Comparison of ENCODE assay signal across 8 cellular contexts in the genomic region with DNA sequence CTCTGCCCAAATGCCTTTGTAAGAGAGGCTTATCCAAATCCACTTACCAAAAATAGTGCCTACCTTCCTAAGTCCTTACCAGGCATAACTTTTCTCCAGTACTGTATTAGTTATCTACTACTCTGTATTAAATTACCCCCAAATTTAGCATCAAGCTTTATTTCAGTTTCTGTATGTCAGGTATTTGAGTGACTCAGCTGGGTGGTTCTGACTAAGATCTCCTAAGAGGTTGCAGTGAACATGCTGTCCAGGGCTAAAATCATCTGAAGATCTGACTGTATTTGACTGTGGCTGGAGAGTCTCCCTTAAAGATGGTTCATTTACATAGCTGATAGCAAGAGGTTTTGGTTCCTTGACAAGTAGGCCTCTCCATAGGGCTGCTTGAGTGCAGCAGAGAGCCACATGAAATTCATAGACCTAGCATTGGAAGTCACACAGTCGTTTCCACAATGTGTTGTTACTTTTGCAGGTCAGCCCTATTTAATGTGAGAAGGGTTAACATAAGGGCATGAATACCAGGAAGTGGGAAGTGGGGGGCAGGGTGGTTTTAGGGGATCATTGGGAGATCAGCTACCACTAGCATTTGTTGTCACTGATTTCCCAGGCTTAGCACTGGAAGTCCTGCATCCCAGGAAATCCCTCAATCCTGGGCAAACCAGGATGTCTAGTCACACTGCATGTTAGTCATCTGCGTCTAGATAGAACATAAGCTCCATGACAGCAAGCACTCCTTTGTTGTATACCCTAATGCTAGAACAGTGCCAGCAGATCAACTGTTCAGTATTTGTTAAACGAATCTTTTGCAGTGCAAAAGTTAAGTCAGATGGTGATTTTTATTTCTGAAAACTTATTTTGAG. TPM values are rescaled to one million over a fixed set of nuclear protein-coding genes. Genes with fewer than 3 reads are reported as not detected.
DNase-seq lines count a peak whose midpoint lies in the region; ATAC-seq, FAIRE-seq and TF ChIP-seq lines count a peak whose summit lies in the region.

No MANE protein-coding gene starts in this region.

- H3K4me3 ChIP-seq in HUES6 (ENCODE audit: low read depth, low read length) = peak overlapping the region; percentile 92; the same call in 1 of the 2 replicates
- peak overlapping the region; percentile 95 for H3K4me3 ChIP-seq in GM12878
- H3K4me3 ChIP-seq in HAP-1 = no peak overlapping the region

- peaks cover 11% of the 10 kb centered on the region for H3K4me1 ChIP-seq in HUES6 (ENCODE audit: control insufficient read depth, insufficient read depth, low read length)
- H3K4me1 ChIP-seq in GM12878 (ENCODE audit: control insufficient read depth, insufficient read depth, low read length) = peaks cover 24% of the 10 kb centered on the region
- H3K4me1 ChIP-seq in HAP-1 = peaks cover 9% of the 10 kb centered on the region

- H3K36me3 ChIP-seq in HUES6 (ENCODE audit: control insufficient read depth, insufficient read depth, low read length) = peaks cover 9% of the 10 kb centered on the region
- peaks cover under 1 to 10% of the 10 kb centered on the region in 2 experiments for H3K36me3 ChIP-seq in GM12878 (ENCODE audit: control insufficient read depth in 2 of 2, insufficient read depth in 2 of 2, low read length in 1 of 2)
- peaks cover 14% of the 10 kb centered on the region for H3K36me3 ChIP-seq in HAP-1 (replicated peaks)

- in situ Hi-C loops in GM12878 (cut with MboI) (loop anchor here (25.0 kb wide), 1 partner anchor 1755 kb away; no protein-coding TSS in a partner anchor), HAP-1 (cut with MboI; ENCODE audit: low sequenced_read_pairs) (loop anchor here (25.0 kb wide), 1 partner anchor 745 kb away; the partner anchor contains the start of gene BASP1)

- WGBS in GM12878 (ENCODE audit: insufficient coverage, insufficient replicate concordance, low lambda C conversion rate, missing lambda C conversion rate) = 14% methylated on average over 3 of the region's 3 CpGs

- peak overlapping the region; percentile 96 for H3K4me2 ChIP-seq in GM12878 (ENCODE audit: control insufficient read depth, insufficient read depth)

- TF ChIP-seq RAD21 in GM12878 (IDR thresholded peaks at IDR 0.05; ENCODE audit: insufficient read depth, low read depth, low read length) = no peak

- no peaks in the 10 kb centered on the region; the same call in 1 of the 2 replicates for H4K20me1 ChIP-seq in GM12878 (ENCODE audit: control insufficient read depth, insufficient read depth)

- no peaks in the 10 kb centered on the region for H3K27me3 ChIP-seq in HUES6 (ENCODE audit: control insufficient read depth, insufficient read depth, low read length)
- no peaks in the 10 kb centered on the region for H3K27me3 ChIP-seq in GM12878 (replicated peaks in 1 of 2; ENCODE audit: control insufficient read depth in 2 of 2, insufficient read depth in 2 of 2, low read length in 1 of 2)
- no peaks in the 10 kb centered on the region for H3K27me3 ChIP-seq in HAP-1 (ENCODE audit: low read depth)

- H3K27ac ChIP-seq in HUES6 (ENCODE audit: low read depth, low read length) = no peak overlapping the region
- H3K27ac ChIP-seq in GM12878 (ENCODE audit: control insufficient read depth, insufficient read depth) = peak overlapping the region; percentile 94

- intact Hi-C loops in GM12878 (cut with micrococcal nuclease; ENCODE audit: unreplicated experiment) = loop anchor here (5.0 kb wide), 1 partner anchor 400 kb away; no protein-coding TSS in a partner anchor

- H3K9me3 ChIP-seq in HUES6 (ENCODE audit: control insufficient read depth, insufficient read depth, low read depth, low read length) (no peaks in the 10 kb centered on the region), GM12878 (replicated peaks; ENCODE audit: control insufficient read depth, insufficient read depth, low read length) (no peaks in the 10 kb centered on the region; the same call in 2 of the 3 replicates), HAP-1 (no peaks in the 10 kb centered on the region)

- POLR2A ChIA-PET in GM12878 (lab: Charles Lee) = interaction anchor here (1.4 kb wide), 1 partner anchor 11 kb away, joined by 4 read pairs; no protein-coding TSS in a partner anchor

- peak; percentile 66 for ATAC-seq in GM21576 (IDR thresholded peaks at IDR 0.05; ENCODE audit: unreplicated experiment)
- ATAC-seq in GM12878 = peak; percentile 71

- no peak for TF ChIP-seq CTCF in GM12878 (IDR thresholded peaks at IDR 0.05 in 2 of 3, conservative IDR thresholded peaks at IDR 0.05 in 1 of 3; ENCODE audit: control insufficient read depth in 2 of 3, extremely low read depth in 1 of 3, insufficient read depth in 1 of 3, low read depth in 3 of 3, low read length in 3 of 3)

- FAIRE-seq in GM12891 (lab: Jason Lieb, UNC) (no peak), GM12878 (lab: Jason Lieb, UNC) (peak; percentile 41)

- no peak for TF ChIP-seq EP300 in GM12878 (IDR thresholded peaks at IDR 0.05; ENCODE audit: borderline replicate concordance in 1 of 2, control insufficient read depth in 1 of 2, low read depth in 2 of 2, low read length in 2 of 2)

- H3K9ac ChIP-seq in HUES6 (ENCODE audit: low read length) (no peak overlapping the region), GM12878 (ENCODE audit: control insufficient read depth, insufficient read depth, low read length) (peak overlapping the region; percentile 85)

- H3K79me2 ChIP-seq in GM12878 (ENCODE audit: control insufficient read depth, insufficient read depth, low read length) = peaks cover 64% of the 10 kb centered on the region

- TF ChIP-seq POLR2A in GM12891 (IDR thresholded peaks at IDR 0.05; ENCODE audit: low read depth, low read length) (0 out of 2 replicates have a peak, but pooled peaks have one; percentile 21), GM12878 (IDR thresholded peaks at IDR 0.05; ENCODE audit: low read depth, low read length) (no peak)

- no TSS peak for BruUV-seq in GM12878 (replicated peaks; lab: Mats Ljungman, UMichigan)

- DNase-seq in GM12891 (ENCODE audit: insufficient read length, low spot score) (no peak), GM12878 (ENCODE audit: low read depth, low spot score) (peak; percentile 57), myocyte (ENCODE audit: low read depth) (peak; percentile 76), NCI-H146 (lab: John Stamatoyannopoulos, UW) (no peak), HAP-1 (ENCODE audit: low spot score in 2 of 2) (no peak), NCI-H187 treated with DMSO at 0.1 percent for 48 hours (lab: John Stamatoyannopoulos, UW) (no peak)

- SMC1A ChIA-PET in GM12878 (lab: Charles Lee; ENCODE audit: uncharacterized antibody, unreplicated experiment) = interaction anchor here (1.1 to 1.6 kb wide), 2 partner anchors 9 to 19 kb away, joined by 3 to 7 read pairs; no protein-coding TSS in a partner anchor

- RAD21 ChIA-PET in GM12878 (lab: Charles Lee; ENCODE audit: unreplicated experiment) = interaction anchor here (0.7 to 1.4 kb wide), 3 partner anchors 10 to 15 kb away, joined by 3 to 4 read pairs (median 3); no protein-coding TSS in a partner anchor

- CTCF ChIA-PET in GM12878 (lab: Yijun Ruan, JAX) = interaction anchor here (0.7 to 6.0 kb wide), 5 partner anchors 10 to 324 kb away, joined by 3 to 48 read pairs (median 4); no protein-coding TSS in a partner anchor

- no peak overlapping the region for H2AFZ ChIP-seq in GM12878 (ENCODE audit: control insufficient read depth, low read depth, low read length)

TF ChIP-seq in GM12891, 5 proteins besides CTCF, POLR2A, EP300 and RAD21:
- TF ChIP-seq POU2F2 (IDR thresholded peaks at IDR 0.05; ENCODE audit: low read depth, low read length) = peak; percentile 90
- 0 out of 2 replicates have a peak, but pooled peaks have one; percentile 38 for TF ChIP-seq POLR2AphosphoS5 (IDR thresholded peaks at IDR 0.05; ENCODE audit: low read depth, low read length)
- TF ChIP-seq PAX5 (IDR thresholded peaks at IDR 0.05; ENCODE audit: insufficient read depth, low read length, severe bottlenecking) = no peak
- TF ChIP-seq SPI1 (IDR thresholded peaks at IDR 0.05; ENCODE audit: low read depth, low read length) = peak; percentile 17; the same call in 1 of the 2 replicates

TF ChIP-seq in GM12878, 131 proteins besides CTCF, POLR2A, EP300 and RAD21 (continues in another document):
- TF ChIP-seq IKZF1 (conservative IDR thresholded peaks at IDR 0.05) = no peak
- TF ChIP-seq ZZZ3 (IDR thresholded peaks at IDR 0.05; ENCODE audit: control insufficient read depth, insufficient read length, low read depth) = no peak
- TF ChIP-seq ETV6 (conservative IDR thresholded peaks at IDR 0.05 in 1 of 2, IDR thresholded peaks at IDR 0.05 in 1 of 2; ENCODE audit: borderline replicate concordance in 1 of 2, low read depth in 1 of 2) = peak in 1 of 2 experiments; percentile 78; a peak in 1 of 4 replicates
- TF ChIP-seq MYB (IDR thresholded peaks at IDR 0.05; ENCODE audit: borderline replicate concordance, low read depth, low read length) = no peak
- no peak for TF ChIP-seq RELA (IDR thresholded peaks at IDR 0.05; ENCODE audit: borderline replicate concordance, partially characterized antibody)
- no peak for TF ChIP-seq CBX3 (IDR thresholded peaks at IDR 0.05; ENCODE audit: borderline replicate concordance, low read depth)

RNA-seq across cellular contexts. Expression of gene ZNF622, which starts 2.0 kb away (rescaled TPM):
- polyA plus RNA-seq in GM12891 (2012; ENCODE audit: low read depth, missing spikeins) = 32.7 TPM
- total RNA-seq in GM12878 (2013; cell fraction: nucleolus; rRNA removed) = 17.9 and 22.3 TPM in 2 replicates
- total RNA-seq in GM12878 (2014; rRNA removed) (37.9 and 39.7 TPM in 2 replicates), GM12878 (2014; rRNA removed; fragmentation: Illumina TruSeq; extraction: Trizol) (30.3 and 31.8 TPM in 2 replicates), GM12878 (2021) (39.2 and 40.0 TPM in 2 replicates), myocyte (49.3 and 66.8 TPM in 2 replicates)
- 26.2 TPM for polyA plus RNA-seq in GM12878 (2011; ENCODE audit: low read depth)
- polyA plus RNA-seq in GM12878 (2011; rRNA removed) (21.7 and 24.1 TPM in 2 replicates), GM12878 (2014; fragmentation: Illumina TruSeq; extraction: Trizol) (19.6 and 22.2 TPM in 2 replicates), GM12878 (2014; fragmentation: Nextera tagmentation; extraction: Ambion mirVana) (10 to 100 TPM in 1 of 2 experiments, 1 to 10 TPM in 1; 9.0 to 18.1 TPM), GM12878 (2014; rRNA removed) (29.8 and 30.2 TPM in 2 replicates), GM12878 (2016; fragmentation: Nextera tagmentation; extraction: Ambion mirVana) (10 to 100 TPM; 57.2 to 60.3 TPM)
- polyA plus RNA-seq in GM12878 (2011; cell fraction: cytosol; rRNA removed) = 16.8 and 18.3 TPM in 2 replicates
- 13.6 and 18.1 TPM in 2 replicates for polyA plus RNA-seq in GM12878 (2011; cell fraction: nucleus; rRNA removed)
- polyA plus RNA-seq in GM12878 (2012) = 29.6 and 35.5 TPM in 2 replicates
- 12.5 and 13.5 TPM in 2 replicates for polyA minus RNA-seq in GM12878 (2011; rRNA and poly(A)+ RNA removed)
- polyA minus RNA-seq in GM12878 (2011; cell fraction: cytosol; rRNA and poly(A)+ RNA removed) = 5.3 and 8.2 TPM in 2 replicates
- 15.1 and 26.8 TPM in 2 replicates for polyA minus RNA-seq in GM12878 (2011; cell fraction: nucleus; rRNA and poly(A)+ RNA removed)
- 96.8 TPM for polyA plus RNA-seq in myocyte (2012)

Comparison
In these comparisons a context has a peak if more than half of its experiments do, and no peak if none do; other contexts are left out.
1. DNase-seq: peak in GM12878 (single experiment) and myocyte (single experiment); none in GM12891 (single experiment), NCI-H146 (single experiment), HAP-1 (0 of 2) and NCI-H187 treated with DMSO at 0.1 percent for 48 hours (single experiment).